Comparison of ENCODE assay signal across 1 cellular context in genomic region chr5:127030259-127031146, GRCh38.
TF ChIP-seq lines count a peak whose summit lies in the region.

A gene with protein sequence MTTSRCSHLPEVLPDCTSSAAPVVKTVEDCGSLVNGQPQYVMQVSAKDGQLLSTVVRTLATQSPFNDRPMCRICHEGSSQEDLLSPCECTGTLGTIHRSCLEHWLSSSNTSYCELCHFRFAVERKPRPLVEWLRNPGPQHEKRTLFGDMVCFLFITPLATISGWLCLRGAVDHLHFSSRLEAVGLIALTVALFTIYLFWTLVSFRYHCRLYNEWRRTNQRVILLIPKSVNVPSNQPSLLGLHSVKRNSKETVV (minus strand): TSS chr5:127030558. CDS start chr5:126918171, 112,387 bp downstream.

TF ChIP-seq in HepG2, 621 proteins besides CTCF, POLR2A, EP300 and RAD21 (continued from another document and continues in another):
- TF ChIP-seq ZNF552 (CRISPR knock-in tag; IDR thresholded peaks at IDR 0.05; ENCODE audit: borderline replicate concordance) (no peak; the same call in 1 of the 2 replicates), ZKSCAN5 (CRISPR knock-in tag; IDR thresholded peaks at IDR 0.05) (no peak), ZNF335 (CRISPR knock-in tag; IDR thresholded peaks at IDR 0.05) (no peak), ESRRA (CRISPR knock-in tag; IDR thresholded peaks at IDR 0.05; ENCODE audit: low read depth) (0 out of 2 replicates have a peak, but pooled peaks have one; percentile 32), TOPORS (CRISPR knock-in tag; IDR thresholded peaks at IDR 0.05) (peak; percentile 64), ZNF549 (CRISPR knock-in tag; IDR thresholded peaks at IDR 0.05) (no peak), HES4 (CRISPR knock-in tag; IDR thresholded peaks at IDR 0.05; ENCODE audit: borderline replicate concordance) (peak; percentile 82), FOSL1 (CRISPR knock-in tag; IDR thresholded peaks at IDR 0.05; ENCODE audit: borderline replicate concordance) (no peak; the same call in 1 of the 2 replicates), KMT2B (CRISPR knock-in tag; IDR thresholded peaks at IDR 0.05) (peak; percentile 80), ZNF605 (CRISPR knock-in tag; IDR thresholded peaks at IDR 0.05) (peak; percentile 97), BORCS8-MEF2B (CRISPR knock-in tag; IDR thresholded peaks at IDR 0.05) (0 out of 2 replicates have a peak, but pooled peaks have one; percentile 28), MED13 (CRISPR knock-in tag; IDR thresholded peaks at IDR 0.05) (peak; percentile 17; the same call in 1 of the 2 replicates), ZFX (CRISPR knock-in tag; IDR thresholded peaks at IDR 0.05; ENCODE audit: low read depth) (peak; percentile 71; the same call in 1 of the 2 replicates), HNRNPL (IDR thresholded peaks at IDR 0.05; ENCODE audit: low read depth, low read length) (peak; percentile 55; the same call in 1 of the 2 replicates), ZNF672 (CRISPR knock-in tag; IDR thresholded peaks at IDR 0.05) (no peak), RARG (CRISPR knock-in tag; IDR thresholded peaks at IDR 0.05; ENCODE audit: low read depth) (no peak), CREB3 (CRISPR knock-in tag; IDR thresholded peaks at IDR 0.05) (no peak), RFX3 (CRISPR knock-in tag; IDR thresholded peaks at IDR 0.05) (no peak), HDAC6 (IDR thresholded peaks at IDR 0.05; ENCODE audit: low read depth, low read length) (no peak), NFATC3 (CRISPR knock-in tag; IDR thresholded peaks at IDR 0.05) (0 out of 2 replicates have a peak, but pooled peaks have one; percentile 48), ZBTB42 (CRISPR knock-in tag; IDR thresholded peaks at IDR 0.05) (peak; percentile 30; the same call in 1 of the 2 replicates), ZNF839 (CRISPR knock-in tag; IDR thresholded peaks at IDR 0.05; ENCODE audit: borderline replicate concordance) (no peak), ZNF326 (CRISPR knock-in tag; IDR thresholded peaks at IDR 0.05; ENCODE audit: borderline replicate concordance) (no peak), ZBTB26 (CRISPR knock-in tag; IDR thresholded peaks at IDR 0.05; ENCODE audit: borderline replicate concordance) (0 out of 2 replicates have a peak, but pooled peaks have one; percentile 50), YEATS4 (CRISPR knock-in tag; IDR thresholded peaks at IDR 0.05; ENCODE audit: borderline replicate concordance) (no peak), TCF12 (IDR thresholded peaks at IDR 0.05) (no peak), TCF12 (CRISPR knock-in tag; IDR thresholded peaks at IDR 0.05) (peak; percentile 40; the same call in 1 of the 2 replicates), PTBP1 (IDR thresholded peaks at IDR 0.05; ENCODE audit: low read depth, low read length, poor library complexity, severe bottlenecking) (no peak), NFE2L2 (IDR thresholded peaks at IDR 0.05; ENCODE audit: low read length) (no peak), ZNF572 (CRISPR knock-in tag; IDR thresholded peaks at IDR 0.05) (no peak), AGO1 (IDR thresholded peaks at IDR 0.05; ENCODE audit: low read depth, low read length, poor library complexity, severe bottlenecking) (peak; percentile 22), FOXJ3 (CRISPR knock-in tag; IDR thresholded peaks at IDR 0.05; ENCODE audit: borderline replicate concordance) (no peak), ZNF770 (CRISPR knock-in tag; IDR thresholded peaks at IDR 0.05) (no peak)
- TF ChIP-seq, protein P1, sequence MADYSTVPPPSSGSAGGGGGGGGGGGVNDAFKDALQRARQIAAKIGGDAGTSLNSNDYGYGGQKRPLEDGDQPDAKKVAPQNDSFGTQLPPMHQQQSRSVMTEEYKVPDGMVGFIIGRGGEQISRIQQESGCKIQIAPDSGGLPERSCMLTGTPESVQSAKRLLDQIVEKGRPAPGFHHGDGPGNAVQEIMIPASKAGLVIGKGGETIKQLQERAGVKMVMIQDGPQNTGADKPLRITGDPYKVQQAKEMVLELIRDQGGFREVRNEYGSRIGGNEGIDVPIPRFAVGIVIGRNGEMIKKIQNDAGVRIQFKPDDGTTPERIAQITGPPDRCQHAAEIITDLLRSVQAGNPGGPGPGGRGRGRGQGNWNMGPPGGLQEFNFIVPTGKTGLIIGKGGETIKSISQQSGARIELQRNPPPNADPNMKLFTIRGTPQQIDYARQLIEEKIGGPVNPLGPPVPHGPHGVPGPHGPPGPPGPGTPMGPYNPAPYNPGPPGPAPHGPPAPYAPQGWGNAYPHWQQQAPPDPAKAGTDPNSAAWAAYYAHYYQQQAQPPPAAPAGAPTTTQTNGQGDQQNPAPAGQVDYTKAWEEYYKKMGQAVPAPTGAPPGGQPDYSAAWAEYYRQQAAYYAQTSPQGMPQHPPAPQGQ (CRISPR knock-in tag; IDR thresholded peaks at IDR 0.05; ENCODE audit: borderline replicate concordance): peak; percentile 83; the same call in 1 of the 2 replicates
- TF ChIP-seq, protein P2, sequence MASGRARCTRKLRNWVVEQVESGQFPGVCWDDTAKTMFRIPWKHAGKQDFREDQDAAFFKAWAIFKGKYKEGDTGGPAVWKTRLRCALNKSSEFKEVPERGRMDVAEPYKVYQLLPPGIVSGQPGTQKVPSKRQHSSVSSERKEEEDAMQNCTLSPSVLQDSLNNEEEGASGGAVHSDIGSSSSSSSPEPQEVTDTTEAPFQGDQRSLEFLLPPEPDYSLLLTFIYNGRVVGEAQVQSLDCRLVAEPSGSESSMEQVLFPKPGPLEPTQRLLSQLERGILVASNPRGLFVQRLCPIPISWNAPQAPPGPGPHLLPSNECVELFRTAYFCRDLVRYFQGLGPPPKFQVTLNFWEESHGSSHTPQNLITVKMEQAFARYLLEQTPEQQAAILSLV (CRISPR knock-in tag; IDR thresholded peaks at IDR 0.05; ENCODE audit: borderline replicate concordance): peak; percentile 36; the same call in 1 of the 2 replicates
- TF ChIP-seq, protein P3, sequence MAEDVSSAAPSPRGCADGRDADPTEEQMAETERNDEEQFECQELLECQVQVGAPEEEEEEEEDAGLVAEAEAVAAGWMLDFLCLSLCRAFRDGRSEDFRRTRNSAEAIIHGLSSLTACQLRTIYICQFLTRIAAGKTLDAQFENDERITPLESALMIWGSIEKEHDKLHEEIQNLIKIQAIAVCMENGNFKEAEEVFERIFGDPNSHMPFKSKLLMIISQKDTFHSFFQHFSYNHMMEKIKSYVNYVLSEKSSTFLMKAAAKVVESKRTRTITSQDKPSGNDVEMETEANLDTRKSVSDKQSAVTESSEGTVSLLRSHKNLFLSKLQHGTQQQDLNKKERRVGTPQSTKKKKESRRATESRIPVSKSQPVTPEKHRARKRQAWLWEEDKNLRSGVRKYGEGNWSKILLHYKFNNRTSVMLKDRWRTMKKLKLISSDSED (CRISPR knock-in tag; IDR thresholded peaks at IDR 0.05): no peak
- TF ChIP-seq, protein P4, sequence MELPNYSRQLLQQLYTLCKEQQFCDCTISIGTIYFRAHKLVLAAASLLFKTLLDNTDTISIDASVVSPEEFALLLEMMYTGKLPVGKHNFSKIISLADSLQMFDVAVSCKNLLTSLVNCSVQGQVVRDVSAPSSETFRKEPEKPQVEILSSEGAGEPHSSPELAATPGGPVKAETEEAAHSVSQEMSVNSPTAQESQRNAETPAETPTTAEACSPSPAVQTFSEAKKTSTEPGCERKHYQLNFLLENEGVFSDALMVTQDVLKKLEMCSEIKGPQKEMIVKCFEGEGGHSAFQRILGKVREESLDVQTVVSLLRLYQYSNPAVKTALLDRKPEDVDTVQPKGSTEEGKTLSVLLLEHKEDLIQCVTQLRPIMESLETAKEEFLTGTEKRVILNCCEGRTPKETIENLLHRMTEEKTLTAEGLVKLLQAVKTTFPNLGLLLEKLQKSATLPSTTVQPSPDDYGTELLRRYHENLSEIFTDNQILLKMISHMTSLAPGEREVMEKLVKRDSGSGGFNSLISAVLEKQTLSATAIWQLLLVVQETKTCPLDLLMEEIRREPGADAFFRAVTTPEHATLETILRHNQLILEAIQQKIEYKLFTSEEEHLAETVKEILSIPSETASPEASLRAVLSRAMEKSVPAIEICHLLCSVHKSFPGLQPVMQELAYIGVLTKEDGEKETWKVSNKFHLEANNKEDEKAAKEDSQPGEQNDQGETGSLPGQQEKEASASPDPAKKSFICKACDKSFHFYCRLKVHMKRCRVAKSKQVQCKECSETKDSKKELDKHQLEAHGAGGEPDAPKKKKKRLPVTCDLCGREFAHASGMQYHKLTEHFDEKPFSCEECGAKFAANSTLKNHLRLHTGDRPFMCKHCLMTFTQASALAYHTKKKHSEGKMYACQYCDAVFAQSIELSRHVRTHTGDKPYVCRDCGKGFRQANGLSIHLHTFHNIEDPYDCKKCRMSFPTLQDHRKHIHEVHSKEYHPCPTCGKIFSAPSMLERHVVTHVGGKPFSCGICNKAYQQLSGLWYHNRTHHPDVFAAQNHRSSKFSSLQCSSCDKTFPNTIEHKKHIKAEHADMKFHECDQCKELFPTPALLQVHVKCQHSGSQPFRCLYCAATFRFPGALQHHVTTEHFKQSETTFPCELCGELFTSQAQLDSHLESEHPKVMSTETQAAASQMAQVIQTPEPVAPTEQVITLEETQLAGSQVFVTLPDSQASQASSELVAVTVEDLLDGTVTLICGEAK (IDR thresholded peaks at IDR 0.05): no peak
- TF ChIP-seq, protein P4 (CRISPR knock-in tag; IDR thresholded peaks at IDR 0.05): peak; percentile 51; the same call in 1 of the 2 replicates
- TF ChIP-seq, protein P5, sequence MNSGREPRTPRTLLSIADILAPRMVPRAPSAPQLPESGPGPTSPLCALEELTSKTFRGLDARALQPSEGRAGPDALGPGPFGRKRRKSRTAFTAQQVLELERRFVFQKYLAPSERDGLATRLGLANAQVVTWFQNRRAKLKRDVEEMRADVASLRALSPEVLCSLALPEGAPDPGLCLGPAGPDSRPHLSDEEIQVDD (CRISPR knock-in tag; IDR thresholded peaks at IDR 0.05; ENCODE audit: borderline replicate concordance): no peak
- TF ChIP-seq, protein P6, sequence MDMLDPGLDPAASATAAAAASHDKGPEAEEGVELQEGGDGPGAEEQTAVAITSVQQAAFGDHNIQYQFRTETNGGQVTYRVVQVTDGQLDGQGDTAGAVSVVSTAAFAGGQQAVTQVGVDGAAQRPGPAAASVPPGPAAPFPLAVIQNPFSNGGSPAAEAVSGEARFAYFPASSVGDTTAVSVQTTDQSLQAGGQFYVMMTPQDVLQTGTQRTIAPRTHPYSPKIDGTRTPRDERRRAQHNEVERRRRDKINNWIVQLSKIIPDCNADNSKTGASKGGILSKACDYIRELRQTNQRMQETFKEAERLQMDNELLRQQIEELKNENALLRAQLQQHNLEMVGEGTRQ (IDR thresholded peaks at IDR 0.05; ENCODE audit: low read depth, low read length): no peak
- TF ChIP-seq, protein P6 (CRISPR knock-in tag; IDR thresholded peaks at IDR 0.05; ENCODE audit: borderline replicate concordance): no peak; the same call in 1 of the 2 replicates
